In the genomic region with DNA sequence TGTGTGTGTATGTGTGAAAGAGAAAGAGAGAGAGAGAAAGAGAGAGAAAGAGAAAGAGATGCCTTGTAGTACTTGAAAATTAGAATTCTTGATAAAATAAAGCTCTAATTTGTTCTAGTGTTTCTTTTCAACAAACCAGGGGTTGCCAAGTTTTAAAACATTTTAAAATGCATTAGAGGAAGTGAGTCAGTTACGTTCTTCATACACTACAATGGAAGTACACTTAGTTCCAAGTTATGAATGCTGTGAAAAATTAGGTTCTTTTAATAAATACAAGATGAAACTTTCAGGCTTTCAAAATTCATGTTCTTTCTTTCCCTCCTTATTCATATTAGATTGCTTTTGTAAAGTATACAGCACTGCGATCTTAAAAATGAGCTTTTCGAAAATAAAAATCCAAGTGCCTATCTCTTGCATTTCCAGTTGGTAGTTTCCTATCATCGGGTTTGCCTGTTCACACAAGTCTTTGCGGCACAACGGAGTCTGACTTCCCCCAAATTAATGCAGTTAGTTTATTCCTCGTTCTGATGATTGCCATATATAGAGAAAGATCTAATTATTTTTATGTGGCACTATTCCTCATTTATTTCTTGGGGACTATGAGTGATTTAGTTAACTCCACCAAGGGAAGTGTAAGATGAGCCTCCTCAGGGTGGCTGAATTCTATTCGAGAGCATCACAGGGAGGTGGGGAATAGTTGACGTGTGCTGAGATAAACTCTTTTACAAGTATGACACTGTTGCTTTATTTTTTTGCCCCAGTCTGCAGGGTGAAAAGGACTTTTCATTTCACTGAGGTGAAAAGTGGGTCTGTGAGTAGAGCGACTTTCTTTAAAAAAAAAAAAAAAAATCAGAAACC, we compare ENCODE assay signal across 1 cellular context.
TF ChIP-seq lines count a peak whose summit lies in the region.

No MANE protein-coding gene starts in this region.

TF ChIP-seq in H1, 55 proteins besides CTCF, POLR2A, EP300 and RAD21 (continued from another document):
- TF ChIP-seq, protein P1, sequence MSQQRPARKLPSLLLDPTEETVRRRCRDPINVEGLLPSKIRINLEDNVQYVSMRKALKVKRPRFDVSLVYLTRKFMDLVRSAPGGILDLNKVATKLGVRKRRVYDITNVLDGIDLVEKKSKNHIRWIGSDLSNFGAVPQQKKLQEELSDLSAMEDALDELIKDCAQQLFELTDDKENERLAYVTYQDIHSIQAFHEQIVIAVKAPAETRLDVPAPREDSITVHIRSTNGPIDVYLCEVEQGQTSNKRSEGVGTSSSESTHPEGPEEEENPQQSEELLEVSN (IDR thresholded peaks at IDR 0.05): no peak
- no peak for TF ChIP-seq YY1 (IDR thresholded peaks at IDR 0.05; ENCODE audit: low read depth, low read length)
- TF ChIP-seq BACH1 (IDR thresholded peaks at IDR 0.05; ENCODE audit: low read length): no peak
- TF ChIP-seq TAF1 (IDR thresholded peaks at IDR 0.05; ENCODE audit: low read depth, low read length): no peak
TF ChIP-seq in H1: peak in this region for 0.
